Comparison of ENCODE assay signal across 21 cellular contexts in the genomic region with DNA sequence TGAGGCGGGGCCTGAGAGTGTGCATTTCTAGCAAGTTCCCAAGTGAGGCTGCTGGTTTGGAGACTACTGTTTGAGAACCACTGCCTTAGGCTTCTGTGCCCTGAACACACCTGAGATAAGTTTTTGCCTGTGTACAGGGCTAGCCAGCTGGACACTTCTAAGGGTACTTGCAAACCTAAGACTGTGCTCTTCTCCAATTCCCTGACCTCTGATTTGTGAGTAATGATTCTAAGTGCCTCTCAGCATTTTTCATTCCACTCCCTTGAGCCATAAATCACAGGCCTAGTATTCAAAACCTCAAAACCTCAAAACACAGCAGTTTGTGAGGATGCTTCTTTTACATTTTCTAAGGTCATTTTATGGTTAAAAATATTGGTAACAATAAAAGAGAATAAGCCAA.
DNase-seq lines count a peak whose midpoint lies in the region.
"Had no signal": no experiment of that assay in that cellular context is flagged by ENCODE, and none has a peak within 500 bp of the region (broad histone marks: within the 10 kb centered on the region; RNA-seq: fewer than 3 reads in every experiment).

No MANE protein-coding gene starts in this region.

- DNase-seq in EL, result peak; percentile 27
- DNase-seq in M059J (ENCODE audit: low read depth), result peak; percentile 68
- DNase-seq in fibroblast of gingiva (ENCODE audit: low read depth), result peak; percentile 8
- peak; percentile 11 for DNase-seq in non-pigmented ciliary epithelial cell (ENCODE audit: low read depth)
- DNase-seq in COLO668 (lab: John Stamatoyannopoulos, UW; ENCODE audit: unreplicated experiment), result no peak
- no peak for DNase-seq in mesenteric fat pad (ENCODE audit: low spot score)
- DNase-seq in stimulated activated CD4-positive, alpha-beta T cell treated with anti-CD3 and anti-CD28 coated beads, Interleukin-15, amount 100 ng/mL, for 24 hours, result no peak
- no peak for DNase-seq in NK-92 (lab: John Stamatoyannopoulos, UW; ENCODE audit: unreplicated experiment)
- DNase-seq: activated naive CD4-positive, alpha-beta T cell treated with anti-CD3 and anti-CD28 coated beads, Interleukin-2, amount 50 U/mL, for 16 hours; anterior cingulate cortex; BE2C; foreskin melanocyte; H7; NCI-H1417 treated with DMSO at 0.1 percent for 48 hours; NCI-H2081 treated with DMSO at 0.1 percent for 48 hours; NCI-H345; NCI-H774; nephron progenitor cell; sigmoid colon; T-helper 9 cell; upper lobe of left lung had no signal

Comparison
In these comparisons a context has a peak if more than half of its experiments do, and no peak if none do; other contexts are left out.
1. DNase-seq: peak in EL (single experiment), M059J (single experiment), fibroblast of gingiva (single experiment) and non-pigmented ciliary epithelial cell (single experiment); none in COLO668 (single experiment), mesenteric fat pad (single experiment), stimulated activated CD4-positive, alpha-beta T cell treated with anti-CD3 and anti-CD28 coated beads, Interleukin-15, amount 100 ng/mL, for 24 hours (single experiment) and NK-92 (single experiment).